ENCODE assay signal across 21 cellular contexts in genomic region chr15:40286061-40286532, GRCh38. TPM values are rescaled to one million over a fixed set of nuclear protein-coding genes. Genes with fewer than 3 reads are reported as not detected.
DNase-seq lines count a peak whose midpoint lies in the region; ATAC-seq, FAIRE-seq and TF ChIP-seq lines count a peak whose summit lies in the region.
"Had no signal": no experiment of that assay in that cellular context is flagged by ENCODE, and none has a peak within 500 bp of the region (broad histone marks: within the 10 kb centered on the region; RNA-seq: fewer than 3 reads in every experiment).

No MANE protein-coding gene starts in this region.

- H3K9me3 ChIP-seq in H9 (ENCODE audit: control insufficient read depth, low read depth, low read length) (no peaks in the 10 kb centered on the region), SK-N-MC (ENCODE audit: low read depth, low read length) (no peaks in the 10 kb centered on the region)
- H3K9me3 ChIP-seq: adrenal gland, right lobe of liver had no signal

- no peak overlapping the region for H2AK5ac ChIP-seq in H9 (ENCODE audit: insufficient read length, low read length)

- H2BK20ac ChIP-seq in H9 (ENCODE audit: low read depth, low read length, poor library complexity, severe bottlenecking), result no peak overlapping the region

- no peak for FAIRE-seq in GM12891 (lab: Jason Lieb, UNC)
- FAIRE-seq: islet of Langerhans had no signal

- H3K4me3 Mint-ChIP-seq in H9 (no peak overlapping the region; a peak in 1 of 5 replicates), osteocyte (ENCODE audit: unreplicated experiment) (peak overlapping the region; percentile 26)
- H3K4me3 Mint-ChIP-seq: stimulated activated naive CD8-positive, alpha-beta T cell treated with anti-CD3 and anti-CD28 coated beads, Interleukin-15, amount 100 ng/mL, for 72 hours had no signal

- no peak overlapping the region for H2BK12ac ChIP-seq in H9 (ENCODE audit: insufficient read length, low read depth, low read length)

- no peaks in the 10 kb centered on the region; a peak in 2 of 7 replicates for H3K36me3 Mint-ChIP-seq in H9 (ENCODE audit: insufficient read depth in 1 of 3, low read depth in 3 of 3)
- no peaks in the 10 kb centered on the region for H3K36me3 Mint-ChIP-seq in osteocyte (ENCODE audit: unreplicated experiment)

- H3K4me2 ChIP-seq in H9 (ENCODE audit: insufficient read depth, insufficient read length, low read length), result no peak overlapping the region

- H2BK15ac ChIP-seq in H9 (ENCODE audit: low read depth, low read length), result no peak overlapping the region

- no peak overlapping the region for H3K4ac ChIP-seq in H9 (ENCODE audit: low read depth, low read length)

- peak overlapping the region; percentile 42; the same call in 1 of the 2 replicates for H3K14ac ChIP-seq in H9 (ENCODE audit: insufficient read depth, low read length)

- intact Hi-C loops in left cardiac atrium (cut with DNase I), result no loop called here

- no peak overlapping the region for H4K8ac ChIP-seq in H9 (replicated peaks; ENCODE audit: insufficient read length, low read depth, low read length)

- no CpG with 5 or more reads among the region's 7 CpGs for WGBS in H9 (ENCODE audit: extremely low coverage, insufficient read length, low lambda C conversion rate)

- H3K27ac ChIP-seq in H9 (ENCODE audit: insufficient read length, low read depth, low read length), result no peak overlapping the region
- peak overlapping the region; percentile 89 for H3K27ac ChIP-seq in SK-N-MC
- H3K27ac ChIP-seq: adrenal gland, right lobe of liver had no signal

- H2BK120ac ChIP-seq in H9 (ENCODE audit: low read depth, low read length, poor library complexity, severe bottlenecking), result no peak overlapping the region

- H4K91ac ChIP-seq in H9 (ENCODE audit: insufficient read length, low read depth, low read length), result no peak overlapping the region

- no peaks in the 10 kb centered on the region for H3K79me1 ChIP-seq in H9 (ENCODE audit: insufficient read depth, low read depth, low read length, poor library complexity, severe bottlenecking)

- H3K56ac ChIP-seq in H9 (ENCODE audit: insufficient read length, low read depth, low read length), result no peak overlapping the region

- H4K5ac ChIP-seq in H9 (ENCODE audit: insufficient read length, low read depth, low read length), result no peak overlapping the region

- peaks cover 26% of the 10 kb centered on the region; the same call in 1 of the 2 replicates for H3K27me3 ChIP-seq in H9 (ENCODE audit: insufficient read depth, low read length)

- no peaks in the 10 kb centered on the region for H3K9me3 Mint-ChIP-seq in H9
- H3K9me3 Mint-ChIP-seq in osteocyte (ENCODE audit: unreplicated experiment), result no peaks in the 10 kb centered on the region
- H3K9me3 Mint-ChIP-seq: stimulated activated naive CD8-positive, alpha-beta T cell treated with anti-CD3 and anti-CD28 coated beads, Interleukin-15, amount 100 ng/mL, for 72 hours had no signal

- no peak overlapping the region for H3K18ac ChIP-seq in H9 (ENCODE audit: insufficient read length, low read depth, low read length)

- H3K27ac Mint-ChIP-seq in H9, result no peak overlapping the region
- no peak overlapping the region for H3K27ac Mint-ChIP-seq in osteocyte (ENCODE audit: unreplicated experiment)

- H2AFZ ChIP-seq in H9 (ENCODE audit: low read length), result no peak overlapping the region

- peak; percentile 12 to 45 for ATAC-seq in left cardiac atrium
- no peak for ATAC-seq in GM19351 (IDR thresholded peaks at IDR 0.05; ENCODE audit: unreplicated experiment)
- ATAC-seq in GM18511 (IDR thresholded peaks at IDR 0.05; ENCODE audit: unreplicated experiment), result no peak
- ATAC-seq: right lobe of liver; stimulated activated naive CD8-positive, alpha-beta T cell treated with anti-CD3 and anti-CD28 coated beads, Interleukin-15, amount 100 ng/mL, for 72 hours had no signal

- peaks cover 2% of the 10 kb centered on the region for H3K36me3 ChIP-seq in SK-N-MC (ENCODE audit: insufficient read depth, low read length)
- H3K36me3 ChIP-seq: adrenal gland, right lobe of liver had no signal

- H3K79me2 ChIP-seq in H9 (ENCODE audit: insufficient read depth, low read length), result no peaks in the 10 kb centered on the region

- TF ChIP-seq POLR2A in GM12891 (IDR thresholded peaks at IDR 0.05; ENCODE audit: low read depth, low read length), result no peak

- H3K4me3 ChIP-seq in SK-N-MC, result no peak overlapping the region
- H3K4me3 ChIP-seq: adrenal gland, right lobe of liver had no signal

- TF ChIP-seq CTCF in H9 (conservative IDR thresholded peaks at IDR 0.05) (no peak), osteocyte (IDR thresholded peaks at IDR 0.05) (no peak)

- H3K23me2 ChIP-seq in H9 (ENCODE audit: insufficient read length, low read depth, low read length, poor library complexity, severe bottlenecking), result peaks cover 7% of the 10 kb centered on the region

- DNase-seq in H9 (no peak), SK-N-MC (ENCODE audit: low read depth, low spot score) (no peak), left cardiac atrium (no peak), osteocyte (ENCODE audit: extremely low spot score, unreplicated experiment) (no peak), GM12891 (ENCODE audit: insufficient read length, low spot score) (no peak), SIG-M5 treated with dmso at 0.1 percent for 504 hours (lab: John Stamatoyannopoulos, UW; ENCODE audit: unreplicated experiment) (no peak)
- DNase-seq: activated CD4-positive, alpha-beta T cell treated with anti-CD3 and anti-CD28 coated beads for 4 hours; adrenal gland; effector CD8-positive, alpha-beta T cell; Karpas-422; NCI-H1092; NCI-H2081; right lobe of liver; stimulated activated naive CD8-positive, alpha-beta T cell treated with anti-CD3 and anti-CD28 coated beads, Interleukin-15, amount 100 ng/mL, for 72 hours had no signal

- H3K4me1 ChIP-seq in H9 (ENCODE audit: insufficient read depth, low read length), result peaks cover 5% of the 10 kb centered on the region

- H4K20me1 ChIP-seq in H9 (ENCODE audit: control insufficient read depth, insufficient read depth, insufficient read length), result no peaks in the 10 kb centered on the region

- H3K4me1 Mint-ChIP-seq in H9 (peaks cover 34 to 43% of the 10 kb centered on the region in 2 experiments), osteocyte (ENCODE audit: unreplicated experiment) (peaks cover 32% of the 10 kb centered on the region)

- no peak overlapping the region for H3K23ac ChIP-seq in H9 (ENCODE audit: insufficient read length, low read depth, low read length)

- H3K27me3 Mint-ChIP-seq in H9 (ENCODE audit: low read depth), result peaks cover 83% of the 10 kb centered on the region
- peaks cover 13% of the 10 kb centered on the region for H3K27me3 Mint-ChIP-seq in osteocyte (ENCODE audit: unreplicated experiment)

- H3K9ac ChIP-seq in H9 (ENCODE audit: extremely low read depth, insufficient read length, low read length), result no peak overlapping the region
- H3K9ac ChIP-seq in SK-N-MC (ENCODE audit: insufficient read length), result no peak overlapping the region

- H3T11ph ChIP-seq in H9 (ENCODE audit: low read length), result no peak overlapping the region

- H2BK5ac ChIP-seq in H9 (ENCODE audit: insufficient read length, low read length), result no peak overlapping the region

TF ChIP-seq in GM12891, 5 proteins besides CTCF, POLR2A, EP300 and RAD21:
- TF ChIP-seq PAX5 (IDR thresholded peaks at IDR 0.05; ENCODE audit: insufficient read depth, low read length, severe bottlenecking), result no peak
- no peak for TF ChIP-seq POU2F2 (IDR thresholded peaks at IDR 0.05; ENCODE audit: low read depth, low read length)
- no peak for TF ChIP-seq TAF1 (IDR thresholded peaks at IDR 0.05; ENCODE audit: low read depth, low read length)
- no peak for TF ChIP-seq SPI1 (IDR thresholded peaks at IDR 0.05; ENCODE audit: low read depth, low read length)
- TF ChIP-seq POLR2AphosphoS5 (IDR thresholded peaks at IDR 0.05; ENCODE audit: low read depth, low read length), result no peak

RNA-seq across cellular contexts. Expression of gene ANKRD63, which starts 3.2 kb away (rescaled TPM):
- total RNA-seq in H9 (2021), result 0.26 and 0.46 TPM in 2 replicates
- total RNA-seq in left cardiac atrium, result under 1 TPM in 1 of 2 donors, not detected in 1; 0.65 TPM
- total RNA-seq in osteocyte, result 0.30 and 0.42 TPM in 2 replicates
- polyA plus RNA-seq in GM12891 (2012; ENCODE audit: low read depth, missing spikeins), result not detected
- total RNA-seq: adrenal gland, fibroblast of lung, lung microvascular endothelial cell, OCI-LY7, ureter had no signal
- polyA plus RNA-seq: adrenal gland, fibroblast of lung had no signal

RNA-seq across cellular contexts. Expression of gene PLCB2, which starts 21.6 kb away (rescaled TPM):
- total RNA-seq in H9 (2021) (5.7 and 7.4 TPM in 2 replicates), left cardiac atrium (10 to 100 TPM in 1 of 2 donors, 1 to 10 TPM in 1; 8.4 to 13.5 TPM), osteocyte (0.40 and 1.2 TPM in 2 replicates)
- 22.2 TPM for polyA plus RNA-seq in GM12891 (2012; ENCODE audit: low read depth, missing spikeins)

RNA-seq across cellular contexts. Expression of gene INAFM2, which starts 37.4 kb away (rescaled TPM):
- 23.1 and 25.4 TPM in 2 replicates for total RNA-seq in H9 (2021)
- total RNA-seq in left cardiac atrium, result 10 to 100 TPM; 53.4 to 76.6 TPM
- total RNA-seq in osteocyte, result 69.0 and 70.3 TPM in 2 replicates
- 3.0 TPM for polyA plus RNA-seq in GM12891 (2012; ENCODE audit: low read depth, missing spikeins)

RNA-seq across cellular contexts. Expression of gene PAK6, which starts 47.2 kb away (rescaled TPM):
- total RNA-seq in H9 (2021), result 7.0 and 7.4 TPM in 2 replicates
- 10 to 100 TPM in 1 of 2 donors, 1 to 10 TPM in 1; 6.8 to 10.1 TPM for total RNA-seq in left cardiac atrium
- total RNA-seq in osteocyte, result not detected in 2 replicates
- 1.3 TPM for polyA plus RNA-seq in GM12891 (2012; ENCODE audit: low read depth, missing spikeins)
- total RNA-seq: fibroblast of lung, lung microvascular endothelial cell had no signal

RNA-seq across cellular contexts. Expression of gene CCDC9B, which starts 54.6 kb away (rescaled TPM):
- total RNA-seq in H9 (2021) (0.48 and 0.50 TPM in 2 replicates), left cardiac atrium (10 to 100 TPM; 72.1 to 83.8 TPM), osteocyte (18.0 and 21.6 TPM in 2 replicates)
- polyA plus RNA-seq in GM12891 (2012; ENCODE audit: low read depth, missing spikeins), result 0.06 TPM

Comparison
In these comparisons a context has a peak if more than half of its experiments do, and no peak if none do; other contexts are left out.
1. ATAC-seq: peak in left cardiac atrium (2 of 2); none in GM19351 (single experiment) and GM18511 (single experiment).